Comparison of ENCODE assay signal across 1 cellular context in the genomic region with DNA sequence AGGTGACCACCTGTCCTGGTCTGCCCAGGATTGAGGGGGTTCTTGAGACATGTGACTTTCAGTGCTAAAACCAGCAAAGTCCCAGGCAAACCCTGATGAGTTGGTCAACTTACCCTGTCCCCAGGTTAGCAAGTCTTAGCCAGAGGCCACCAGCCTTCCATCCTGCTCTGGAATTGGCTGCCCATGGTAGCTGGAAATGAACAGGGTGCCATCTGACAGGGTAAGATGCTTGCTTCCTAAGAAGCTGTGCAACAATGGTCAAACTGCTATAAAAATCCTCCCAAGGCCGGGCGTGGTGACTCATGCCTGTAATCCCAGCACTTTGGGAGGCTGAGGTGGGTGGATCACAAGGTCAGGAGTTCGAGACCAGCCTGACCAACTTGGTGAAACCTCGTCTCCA.
TF ChIP-seq lines count a peak whose summit lies in the region.

No MANE protein-coding gene starts in this region.

TF ChIP-seq in K562, 482 proteins besides CTCF, POLR2A, EP300 and RAD21:
- TF ChIP-seq ZNF165 (CRISPR knock-in tag; IDR thresholded peaks at IDR 0.05; ENCODE audit: borderline replicate concordance): no peak
- peak; percentile 29; the same call in 1 of the 2 replicates for TF ChIP-seq EGR1 (conservative IDR thresholded peaks at IDR 0.05)
- TF ChIP-seq ATF3 (IDR thresholded peaks at IDR 0.05): peak; percentile 24; the same call in 1 of the 2 replicates
- no peak for TF ChIP-seq ATF3 (CRISPR knock-in tag; conservative IDR thresholded peaks at IDR 0.05)
TF ChIP-seq in K562: peak in this region for 2.
